In the genomic region with DNA sequence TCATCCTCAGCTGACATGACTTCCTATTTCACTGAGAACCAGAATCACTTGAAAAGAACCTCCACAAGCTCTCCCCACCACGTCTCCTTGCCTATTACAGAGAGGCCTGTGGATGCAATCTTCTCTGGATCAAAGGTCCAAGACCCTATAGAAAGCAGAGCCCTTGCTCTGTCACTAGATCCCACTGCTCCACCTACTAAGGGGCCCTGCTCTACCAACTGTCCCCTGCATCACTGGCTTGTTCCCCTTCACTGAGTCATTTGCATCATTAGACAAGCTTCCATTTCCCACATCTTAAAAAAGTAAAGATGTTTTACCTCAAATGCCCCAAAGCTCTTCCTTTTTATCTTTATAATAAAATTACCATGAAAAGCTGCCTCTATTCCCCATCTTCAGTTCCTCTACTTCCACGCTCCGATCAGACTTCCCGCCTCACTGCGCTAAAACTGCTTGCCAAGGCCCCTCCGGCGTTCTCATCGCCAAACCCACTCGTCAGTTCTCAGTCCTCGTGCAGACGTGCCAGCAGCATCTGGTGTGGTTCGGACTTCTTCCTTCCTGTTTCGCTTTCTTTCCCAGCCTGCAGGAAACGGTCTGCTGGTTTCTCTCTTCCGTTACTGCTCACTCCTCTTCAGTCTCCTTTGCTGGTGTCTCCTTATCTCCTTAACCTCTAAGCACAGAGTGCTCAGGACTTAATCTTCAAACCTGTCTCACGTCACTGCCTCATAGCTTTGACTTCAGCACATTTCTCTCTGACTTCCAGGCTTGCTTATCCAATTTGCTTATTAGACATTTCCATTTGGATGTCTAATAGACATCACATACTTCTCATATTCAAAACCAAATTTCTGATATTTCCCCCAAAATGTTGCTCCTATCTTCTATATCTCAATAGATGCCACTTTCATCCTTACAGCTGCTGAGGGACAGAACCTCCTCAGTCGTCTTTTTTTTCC, we compare ENCODE assay signal across 8 cellular contexts. TPM values are rescaled to one million over a fixed set of nuclear protein-coding genes. Genes with fewer than 3 reads are reported as not detected.
DNase-seq lines count a peak whose midpoint lies in the region; ATAC-seq, FAIRE-seq and TF ChIP-seq lines count a peak whose summit lies in the region.

No MANE protein-coding gene starts in this region.

- DNase-seq in SK-MEL-5 (ENCODE audit: low read depth, low spot score), result peak; percentile 31
- DNase-seq in adipocyte (ENCODE audit: low read depth), result no peak
- peak; percentile 86 for DNase-seq in kidney
- peak in 2 of 3 experiments; percentile 31 to 42 for DNase-seq in stimulated activated CD4-positive, alpha-beta T cell treated with anti-CD3 and anti-CD28 coated beads, TNF-alpha, amount 100 ng/mL, for 4 hours (ENCODE audit: low read depth in 3 of 3)
- no peak for DNase-seq in NCI-H2081 (lab: John Stamatoyannopoulos, UW)
- no peak for DNase-seq in COLO829 (ENCODE audit: low spot score)

- H3K4me1 ChIP-seq in adipocyte (ENCODE audit: control insufficient read depth, insufficient read depth, low read length), result peaks cover 15% of the 10 kb centered on the region
- no peaks in the 10 kb centered on the region for H3K4me1 ChIP-seq in kidney (ENCODE audit: control insufficient read depth in 1 of 2, insufficient read depth in 1 of 2, low read depth in 1 of 2, low read length in 2 of 2)

- intact Hi-C loops in kidney (cut with DNase I), result no loop called here

- ATAC-seq in GM18861 (IDR thresholded peaks at IDR 0.05; ENCODE audit: unreplicated experiment) (peak; percentile 79), HG03025 (IDR thresholded peaks at IDR 0.05; ENCODE audit: low FRiP score, unreplicated experiment) (peak; percentile 65)

- peaks cover 6% of the 10 kb centered on the region for H3K36me3 ChIP-seq in adipocyte (ENCODE audit: control insufficient read depth, insufficient read depth, low read length, severe bottlenecking)
- no peaks in the 10 kb centered on the region for H3K36me3 ChIP-seq in kidney (ENCODE audit: control insufficient read depth in 1 of 2, insufficient read depth in 2 of 2, low read length in 2 of 2)

- in situ Hi-C loops in SK-MEL-5 (cut with HindIII; ENCODE audit: low pct_unique_long_range_greater_than_20kb, low sequenced_read_pairs), result no loop called here

- peak overlapping the region; percentile 76 for H3K9ac ChIP-seq in adipocyte (ENCODE audit: low read length)
- H3K9ac ChIP-seq in kidney (ENCODE audit: low read length in 2 of 2), result no peak overlapping the region

- H3K27me3 ChIP-seq in adipocyte (replicated peaks; ENCODE audit: control insufficient read depth, insufficient read depth, low read length), result no peaks in the 10 kb centered on the region

- no peak for TF ChIP-seq CTCF in kidney (IDR thresholded peaks at IDR 0.05; ENCODE audit: borderline replicate concordance, extremely low read depth, insufficient read depth)

- peak overlapping the region; percentile 74 for H3K4me3 ChIP-seq in adipocyte (ENCODE audit: low read length)
- H3K4me3 ChIP-seq in kidney (ENCODE audit: low read length in 2 of 2), result peak overlapping the region; percentile 4 to 43

- no peak for FAIRE-seq in kidney (lab: Jason Lieb, UNC)

- peak overlapping the region; percentile 28 to 40 for H3K27ac ChIP-seq in kidney (ENCODE audit: low read depth in 2 of 2, low read length in 2 of 2)

- no peaks in the 10 kb centered on the region for H3K9me3 ChIP-seq in adipocyte (ENCODE audit: control insufficient read depth, low read length)
- peaks cover 0 to 4% of the 10 kb centered on the region in 2 donors for H3K9me3 ChIP-seq in kidney (ENCODE audit: control insufficient read depth in 1 of 2, low read length in 2 of 2)

RNA-seq across cellular contexts. Expression of gene RCBTB2, which starts 40.5 kb away (rescaled TPM):
- 4.8 and 5.0 TPM in 2 replicates for total RNA-seq in SK-MEL-5 (2014; rRNA removed; shearing (Covaris generic))
- polyA plus RNA-seq in SK-MEL-5 (2015; cell fraction: cytosol; rRNA removed), result 2.6 and 3.1 TPM in 2 replicates
- 10.5 and 13.1 TPM in 2 replicates for polyA plus RNA-seq in SK-MEL-5 (2015; cell fraction: nucleus; rRNA removed)
- 19.6 TPM for total RNA-seq in kidney
- 17.0 TPM for polyA plus RNA-seq in kidney (ENCODE audit: insufficient read depth, low read depth, low replicate concordance)

Comparison
In these comparisons a context has a peak if more than half of its experiments do, and no peak if none do; other contexts are left out.
1. DNase-seq: peak in SK-MEL-5 (single experiment), kidney (single experiment) and stimulated activated CD4-positive, alpha-beta T cell treated with anti-CD3 and anti-CD28 coated beads, TNF-alpha, amount 100 ng/mL, for 4 hours (2 of 3); none in adipocyte (single experiment), NCI-H2081 (0 of 2) and COLO829 (single experiment).